Comparison of ENCODE assay signal across 21 cellular contexts in genomic region chr9:36844961-36845360, GRCh38.
A peak's percentile ranks its signal among the peaks of the same experiment; 100 is the strongest.
DNase-seq lines count a peak whose midpoint lies in the region; ATAC-seq, FAIRE-seq and TF ChIP-seq lines count a peak whose summit lies in the region.
"Had no signal": no experiment of that assay in that cellular context is flagged by ENCODE, and none has a peak within 500 bp of the region (broad histone marks: within the 10 kb centered on the region; RNA-seq: fewer than 3 reads in every experiment).

No MANE protein-coding gene starts in this region.

- H3K23ac ChIP-seq in mesendoderm (ENCODE audit: low read length): no peak overlapping the region

- H3K4me2 ChIP-seq in mesendoderm (ENCODE audit: low read length): no peak overlapping the region
- H3K4me2 ChIP-seq: A549, GM23338 had no signal

- H3K36me3 ChIP-seq in kidney (ENCODE audit: control insufficient read depth in 1 of 2, insufficient read depth in 2 of 2, low read length in 2 of 2) (no peaks in the 10 kb centered on the region), A673 (ENCODE audit: insufficient read depth, low read length, poor library complexity, severe bottlenecking) (no peaks in the 10 kb centered on the region), mesendoderm (ENCODE audit: control insufficient read depth, insufficient read depth, low read length) (no peaks in the 10 kb centered on the region), BE2C (peaks cover 3% of the 10 kb centered on the region)

- no peak overlapping the region for H4K5ac ChIP-seq in mesendoderm (ENCODE audit: low read length)

- DNase-seq in kidney: peak; percentile 55
- no peak for DNase-seq in nephron progenitor cell
- no peak for DNase-seq in A673 (ENCODE audit: low spot score)
- DNase-seq in mesendoderm: no peak
- DNase-seq in BE2C: no peak
- DNase-seq: 8988T; C1 segment of cervical spinal cord; Calu3; CD4-positive, alpha-beta memory T cell; COR-L47; DMS53; DMS79 treated with DMSO at 0.1 percent for 48 hours; GF-D8; H9 had no signal

- intact Hi-C loops in kidney (cut with DNase I): no loop called here
- intact Hi-C loops in A673 (cut with micrococcal nuclease; ENCODE audit: unreplicated experiment): no loop called here

- H3K9me3 Mint-ChIP-seq in IgD-negative memory B cell (no peaks in the 10 kb centered on the region), nephron progenitor cell (no peaks in the 10 kb centered on the region)
- H3K9me3 Mint-ChIP-seq in stimulated activated memory B cell treated with anti-CD40 and anti-IgM and Interleukin-4, amounts not matched to agents 10 μg/mL and 1 μg/mL and 100 μg/mL, for 72 hours: no peaks in the 10 kb centered on the region
- H3K9me3 Mint-ChIP-seq: CD4-positive, alpha-beta memory T cell; GM23338; H9 had no signal

- WGBS in mesendoderm (ENCODE audit: extremely low coverage, insufficient coverage, low lambda C conversion rate): no CpG with 5 or more reads among the region's 1 CpG

- H3K4me3 Mint-ChIP-seq in IgD-negative memory B cell: no peak overlapping the region
- H3K4me3 Mint-ChIP-seq in stimulated activated memory B cell treated with anti-CD40 and anti-IgM and Interleukin-4, amounts not matched to agents 10 μg/mL and 1 μg/mL and 100 μg/mL, for 72 hours: no peak overlapping the region
- no peak overlapping the region for H3K4me3 Mint-ChIP-seq in nephron progenitor cell
- H3K4me3 Mint-ChIP-seq: CD4-positive, alpha-beta memory T cell; GM23338; H9 had no signal

- no TSS peak for BruUV-seq in A673 (replicated peaks; lab: Mats Ljungman, UMichigan)

- H2BK5ac ChIP-seq in mesendoderm (ENCODE audit: low read length): no peak overlapping the region

- H2BK15ac ChIP-seq in mesendoderm (replicated peaks; ENCODE audit: low read depth): no peak overlapping the region

- TF ChIP-seq CTCF in kidney (IDR thresholded peaks at IDR 0.05; ENCODE audit: borderline replicate concordance, extremely low read depth, insufficient read depth) (no peak), nephron progenitor cell (IDR thresholded peaks at IDR 0.05) (no peak), A673 (conservative IDR thresholded peaks at IDR 0.05; ENCODE audit: low read depth, low read length) (no peak), BE2C (IDR thresholded peaks at IDR 0.05; ENCODE audit: low read depth, low read length) (no peak)

- H3K27me3 Mint-ChIP-seq in IgD-negative memory B cell (no peaks in the 10 kb centered on the region), nephron progenitor cell (ENCODE audit: low read depth, poor library complexity) (peaks cover 29% of the 10 kb centered on the region)
- no peaks in the 10 kb centered on the region for H3K27me3 Mint-ChIP-seq in stimulated activated memory B cell treated with anti-CD40 and anti-IgM and Interleukin-4, amounts not matched to agents 10 μg/mL and 1 μg/mL and 100 μg/mL, for 72 hours

- no peak overlapping the region for H4K8ac ChIP-seq in mesendoderm (ENCODE audit: low read depth, low read length)

- no peak for ATAC-seq in stimulated activated memory B cell treated with anti-CD40 and anti-IgM and Interleukin-4, amounts not matched to agents 10 μg/mL and 1 μg/mL and 100 μg/mL, for 72 hours
- ATAC-seq: A549, GM23338, HCT116 had no signal

- no peaks in the 10 kb centered on the region for H3K9me3 ChIP-seq in kidney (ENCODE audit: control insufficient read depth in 1 of 2, low read length in 2 of 2)
- H3K9me3 ChIP-seq in A673 (ENCODE audit: low read depth, low read length, poor library complexity, severe bottlenecking): no peaks in the 10 kb centered on the region
- no peaks in the 10 kb centered on the region for H3K9me3 ChIP-seq in BE2C
- H3K9me3 ChIP-seq: A549 had no signal

- H3K4ac ChIP-seq in mesendoderm (ENCODE audit: low read depth, low read length): no peak overlapping the region

- no peak overlapping the region for H2BK120ac ChIP-seq in mesendoderm (ENCODE audit: low read depth, low read length)

- no peak overlapping the region for H3K27ac ChIP-seq in kidney (ENCODE audit: low read depth in 2 of 2, low read length in 2 of 2)
- no peak overlapping the region for H3K27ac ChIP-seq in A673 (ENCODE audit: low read depth, low read length, poor library complexity, severe bottlenecking)
- H3K27ac ChIP-seq in mesendoderm (ENCODE audit: low read depth, low read length): no peak overlapping the region
- H3K27ac ChIP-seq: A549 had no signal

- no peak overlapping the region for H3K18ac ChIP-seq in mesendoderm (ENCODE audit: low read length)

- H3K79me1 ChIP-seq in mesendoderm (ENCODE audit: low read length): no peaks in the 10 kb centered on the region

- no peaks in the 10 kb centered on the region for H3K79me2 ChIP-seq in mesendoderm (ENCODE audit: control insufficient read depth, insufficient read depth, low read length)

- FAIRE-seq in kidney (lab: Jason Lieb, UNC): no peak
- FAIRE-seq: A549, GM12891, GM18507 had no signal

- H3K36me3 Mint-ChIP-seq in IgD-negative memory B cell: no peaks in the 10 kb centered on the region
- H3K36me3 Mint-ChIP-seq in stimulated activated memory B cell treated with anti-CD40 and anti-IgM and Interleukin-4, amounts not matched to agents 10 μg/mL and 1 μg/mL and 100 μg/mL, for 72 hours: peaks cover 62% of the 10 kb centered on the region
- H3K36me3 Mint-ChIP-seq in nephron progenitor cell (ENCODE audit: low read depth): no peaks in the 10 kb centered on the region
- H3K36me3 Mint-ChIP-seq: CD4-positive, alpha-beta memory T cell had no signal

- CTCF ChIA-PET in A673 (lab: Charles Lee): no interaction called here

- H3K27me3 ChIP-seq in A673 (replicated peaks; ENCODE audit: insufficient read depth, low read depth, low read length, poor library complexity) (no peaks in the 10 kb centered on the region), mesendoderm (ENCODE audit: insufficient read depth, low read length, poor library complexity) (no peaks in the 10 kb centered on the region), BE2C (no peaks in the 10 kb centered on the region)

- H3K4me3 ChIP-seq in kidney (ENCODE audit: low read length in 2 of 2) (no peak overlapping the region), A673 (ENCODE audit: low read depth, low read length, poor library complexity, severe bottlenecking) (no peak overlapping the region), mesendoderm (ENCODE audit: low read length) (no peak overlapping the region), BE2C (ENCODE audit: low read depth, low read length) (no peak overlapping the region)
- H3K4me3 ChIP-seq: A549, GM23338 had no signal

- POLR2A ChIA-PET in A673 (lab: Charles Lee; ENCODE audit: low non-redundant PET): no interaction called here

- no peak overlapping the region for H3K9ac ChIP-seq in kidney (ENCODE audit: low read length in 2 of 2)
- no peak overlapping the region for H3K9ac ChIP-seq in mesendoderm (ENCODE audit: low read length)

- H3K4me1 Mint-ChIP-seq in IgD-negative memory B cell (peaks cover 0 to 3% (median 0%) of the 10 kb centered on the region in 3 donors), nephron progenitor cell (peaks cover 55% of the 10 kb centered on the region)
- H3K4me1 Mint-ChIP-seq in stimulated activated memory B cell treated with anti-CD40 and anti-IgM and Interleukin-4, amounts not matched to agents 10 μg/mL and 1 μg/mL and 100 μg/mL, for 72 hours: peaks cover 22% of the 10 kb centered on the region
- H3K4me1 Mint-ChIP-seq: CD4-positive, alpha-beta memory T cell had no signal

- H3K27ac Mint-ChIP-seq in IgD-negative memory B cell (peak overlapping the region; percentile 75 to 86 (median 86)), nephron progenitor cell (no peak overlapping the region)
- peak overlapping the region; percentile 47 for H3K27ac Mint-ChIP-seq in stimulated activated memory B cell treated with anti-CD40 and anti-IgM and Interleukin-4, amounts not matched to agents 10 μg/mL and 1 μg/mL and 100 μg/mL, for 72 hours
- H3K27ac Mint-ChIP-seq: CD4-positive, alpha-beta memory T cell; GM23338 had no signal

- H2AK5ac ChIP-seq in mesendoderm (ENCODE audit: low read length): no peak overlapping the region

- H3K56ac ChIP-seq in mesendoderm (ENCODE audit: low read length): no peak overlapping the region

- H3K4me1 ChIP-seq in kidney (ENCODE audit: control insufficient read depth in 1 of 2, insufficient read depth in 1 of 2, low read depth in 1 of 2, low read length in 2 of 2) (no peaks in the 10 kb centered on the region), A673 (ENCODE audit: insufficient read depth, low read length, poor library complexity, severe bottlenecking) (no peaks in the 10 kb centered on the region), mesendoderm (ENCODE audit: control insufficient read depth, low read depth, low read length) (no peaks in the 10 kb centered on the region), BE2C (no peaks in the 10 kb centered on the region)
- H3K4me1 ChIP-seq: A549 had no signal
